ENCODE assay signal across 22 cellular contexts in the genomic region with DNA sequence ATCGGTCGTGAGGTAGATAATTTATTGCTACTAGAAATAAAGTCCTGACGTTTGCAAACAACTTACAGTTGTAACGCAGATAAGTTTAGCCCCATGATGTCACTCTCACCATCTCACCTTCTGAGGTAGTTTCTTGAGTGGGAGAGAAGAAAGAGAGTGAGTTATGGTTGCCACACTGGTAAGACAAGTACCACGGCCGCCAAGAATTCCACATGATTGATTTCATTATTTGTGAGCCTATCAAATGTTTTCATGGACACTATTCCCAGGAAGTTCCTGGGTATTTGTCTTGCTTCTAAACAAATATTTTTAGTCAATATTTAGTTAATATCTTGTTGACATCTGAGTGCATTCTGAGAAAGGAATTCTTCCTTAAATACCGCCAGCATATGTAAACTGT.
DNase-seq lines count a peak whose midpoint lies in the region; ATAC-seq and TF ChIP-seq lines count a peak whose summit lies in the region.
"Had no signal": no experiment of that assay in that cellular context is flagged by ENCODE, and none has a peak within 500 bp of the region (broad histone marks: within the 10 kb centered on the region; RNA-seq: fewer than 3 reads in every experiment).

No MANE protein-coding gene starts in this region.

- H3K27ac Mint-ChIP-seq in glutamatergic neuron (ENCODE audit: unreplicated experiment): no peak overlapping the region
- H3K27ac Mint-ChIP-seq: B cell; CD14-positive monocyte; CD4-positive, alpha-beta memory T cell; HFFc6 had no signal

- H3K4me1 ChIP-seq in mammary epithelial cell (ENCODE audit: insufficient read depth, low read length): no peaks in the 10 kb centered on the region
- peaks cover 16% of the 10 kb centered on the region for H3K4me1 ChIP-seq in body of pancreas
- no peaks in the 10 kb centered on the region for H3K4me1 ChIP-seq in prostate gland (replicated peaks)

- BruUV-seq in mammary epithelial cell (replicated peaks; lab: Mats Ljungman, UMichigan): no TSS peak

- dilution Hi-C loops in mammary epithelial cell (cut with HindIII; ENCODE audit: low sequenced_read_pairs): no loop called here

- H3K9me3 Mint-ChIP-seq in glutamatergic neuron (ENCODE audit: unreplicated experiment): no peaks in the 10 kb centered on the region

- in situ Hi-C loops in T47D (cut with HindIII; ENCODE audit: low pct_unique_long_range_greater_than_20kb, low sequenced_read_pairs) (no loop called here), mammary epithelial cell (cut with MboI; ENCODE audit: low sequenced_read_pairs in 2 of 2) (no loop called here)

- H3K36me3 ChIP-seq in mammary epithelial cell (ENCODE audit: insufficient read depth, low read length) (no peaks in the 10 kb centered on the region), body of pancreas (replicated peaks in 1 of 2; ENCODE audit: insufficient read depth in 1 of 2, low read depth in 2 of 2) (no peaks in the 10 kb centered on the region), prostate gland (no peaks in the 10 kb centered on the region)

- no peak for TF ChIP-seq POLR2A in body of pancreas (IDR thresholded peaks at IDR 0.05)
- no peak for TF ChIP-seq POLR2A in prostate gland (IDR thresholded peaks at IDR 0.05)

- H2AFZ ChIP-seq in mammary epithelial cell (ENCODE audit: low read depth, low read length): no peak overlapping the region

- no peak overlapping the region for H3K27ac ChIP-seq in mammary epithelial cell (ENCODE audit: insufficient read depth, low read depth, low read length)
- peak overlapping the region in 1 of 4 donors; percentile 30 for H3K27ac ChIP-seq in body of pancreas
- H3K27ac ChIP-seq in prostate gland: peak overlapping the region in 1 of 2 donors; percentile 49
- H3K27ac ChIP-seq: HL-60 had no signal

- CTCF ChIA-PET in mammary epithelial cell (lab: Charles Lee; ENCODE audit: low non-redundant PET): no interaction called here

- TF ChIP-seq CTCF in mammary epithelial cell (conservative IDR thresholded peaks at IDR 0.05 in 1 of 2, IDR thresholded peaks at IDR 0.05 in 1 of 2; ENCODE audit: extremely low read depth in 1 of 2, insufficient read depth in 1 of 2, low read depth in 1 of 2, low read length in 2 of 2) (no peak), body of pancreas (IDR thresholded peaks at IDR 0.05) (no peak), prostate gland (IDR thresholded peaks at IDR 0.05) (no peak), glutamatergic neuron (IDR thresholded peaks at IDR 0.05; ENCODE audit: partially characterized antibody, unreplicated experiment) (no peak)

- H3K9ac ChIP-seq in mammary epithelial cell (ENCODE audit: insufficient read depth, low read length): no peak overlapping the region

- no peaks in the 10 kb centered on the region for H4K20me1 ChIP-seq in mammary epithelial cell (ENCODE audit: insufficient read depth, low read length)

- 94% methylated on average over 7 of the region's 7 CpGs for WGBS in mammary epithelial cell (ENCODE audit: low coverage, missing lambda C conversion rate)
- WGBS in body of pancreas, 2 donors: 16 to 17% methylated on average over 7 of the region's 7 CpGs
- 42% methylated on average over 7 of the region's 7 CpGs for WGBS in prostate gland

- H3K9me3 ChIP-seq in mammary epithelial cell (replicated peaks; ENCODE audit: insufficient read depth, low read length) (no peaks in the 10 kb centered on the region), body of pancreas (no peaks in the 10 kb centered on the region), prostate gland (no peaks in the 10 kb centered on the region)

- H3K27me3 ChIP-seq in mammary epithelial cell (ENCODE audit: insufficient read depth, low read length) (no peaks in the 10 kb centered on the region), body of pancreas (no peaks in the 10 kb centered on the region), prostate gland (replicated peaks; ENCODE audit: insufficient read depth) (no peaks in the 10 kb centered on the region)

- no peaks in the 10 kb centered on the region for H3K79me2 ChIP-seq in mammary epithelial cell (ENCODE audit: insufficient read depth, low read length)

- intact Hi-C loops in mammary epithelial cell (cut with micrococcal nuclease) (no loop called here), body of pancreas (cut with DNase I) (no loop called here), prostate gland (cut with DNase I) (no loop called here)

- no peak overlapping the region for H3K4me3 ChIP-seq in mammary epithelial cell (replicated peaks in 1 of 3; ENCODE audit: insufficient read depth in 1 of 3, low read depth in 2 of 3, low read length in 3 of 3)
- no peak overlapping the region for H3K4me3 ChIP-seq in body of pancreas
- no peak overlapping the region for H3K4me3 ChIP-seq in prostate gland
- H3K4me3 ChIP-seq: GM12878, K562 had no signal

- peaks cover 12% of the 10 kb centered on the region for H3K4me1 Mint-ChIP-seq in glutamatergic neuron (ENCODE audit: low read depth, unreplicated experiment)
- H3K4me1 Mint-ChIP-seq: CD4-positive, alpha-beta memory T cell had no signal

- H3K36me3 Mint-ChIP-seq in glutamatergic neuron (ENCODE audit: unreplicated experiment): no peaks in the 10 kb centered on the region
- H3K36me3 Mint-ChIP-seq: CD14-positive monocyte; CD4-positive, alpha-beta memory T cell had no signal

- H3K27me3 Mint-ChIP-seq in glutamatergic neuron (ENCODE audit: unreplicated experiment): no peaks in the 10 kb centered on the region
- H3K27me3 Mint-ChIP-seq: B cell had no signal

- peak; percentile 7 to 97 for DNase-seq in T47D (ENCODE audit: low read depth in 1 of 2, low spot score in 1 of 2)
- no peak for DNase-seq in mammary epithelial cell
- DNase-seq in DMS53 treated with DMSO at 0.1 percent for 48 hours (lab: John Stamatoyannopoulos, UW; ENCODE audit: unreplicated experiment): peak; percentile 66
- DNase-seq in body of pancreas: peak in 3 of 4 donors; percentile 12 to 39 (median 14)
- DNase-seq in prostate gland (ENCODE audit: low spot score): peak; percentile 68
- DNase-seq in inferior parietal cortex (ENCODE audit: extremely low spot score): no peak
- DNase-seq in glutamatergic neuron: no peak
- DNase-seq: CD4-positive, alpha-beta memory T cell; DMS153; DND-41; EL; GOT3; H7; HFFc6; IMR-90 had no signal

- no peak overlapping the region for H3K4me3 Mint-ChIP-seq in glutamatergic neuron (ENCODE audit: unreplicated experiment)
- H3K4me3 Mint-ChIP-seq: B cell; CD14-positive monocyte; CD4-positive, alpha-beta memory T cell; HFFc6 had no signal

- ATAC-seq in body of pancreas (peak; percentile 76), GM18861 (IDR thresholded peaks at IDR 0.05; ENCODE audit: unreplicated experiment) (no peak)
- ATAC-seq: GM12878, HCT116, K562 had no signal

- no peak overlapping the region for H3K4me2 ChIP-seq in mammary epithelial cell (ENCODE audit: insufficient read depth, low read depth, low read length)

Comparison
In these comparisons a context has a peak if more than half of its experiments do, and no peak if none do; other contexts are left out.
1. DNase-seq: peak in T47D (2 of 2), DMS53 treated with DMSO at 0.1 percent for 48 hours (single experiment), body of pancreas (3 of 4) and prostate gland (single experiment); none in mammary epithelial cell (single experiment), inferior parietal cortex (single experiment) and glutamatergic neuron (single experiment).